Comparison of ENCODE assay signal across 12 cellular contexts in genomic region chr15:91926871-91927270, GRCh38.
DNase-seq lines count a peak whose midpoint lies in the region; ATAC-seq and TF ChIP-seq lines count a peak whose summit lies in the region.
"Had no signal": no experiment of that assay in that cellular context is flagged by ENCODE, and none has a peak within 500 bp of the region (broad histone marks: within the 10 kb centered on the region; RNA-seq: fewer than 3 reads in every experiment).

No MANE protein-coding gene starts in this region.

- H3K4me1 ChIP-seq in osteoblast (ENCODE audit: insufficient read depth, low read length) (peaks cover 16% of the 10 kb centered on the region), SJCRH30 (no peaks in the 10 kb centered on the region)

- H3K4me1 Mint-ChIP-seq in CD14-positive monocyte (peaks cover 41% of the 10 kb centered on the region), T-cell (peaks cover 50 to 78% (median 53%) of the 10 kb centered on the region in 3 donors)

- H4K20me1 ChIP-seq in osteoblast (ENCODE audit: insufficient read depth, low read length): peaks cover 6% of the 10 kb centered on the region

- intact Hi-C loops in CD14-positive monocyte (cut with micrococcal nuclease): no loop called here

- H3K9me3 Mint-ChIP-seq in CD14-positive monocyte (no peaks in the 10 kb centered on the region), T-cell (no peaks in the 10 kb centered on the region)
- H3K9me3 Mint-ChIP-seq: activated T-cell treated with anti-CD3 and anti-CD28 coated beads, Interleukin-2, amount 50 U/mL, for 24 hours; CD8-positive, alpha-beta T cell had no signal

- H3K79me2 ChIP-seq in osteoblast (ENCODE audit: insufficient read depth, low read length): peaks cover 12% of the 10 kb centered on the region

- POLR2A ChIA-PET in T-cell (lab: Charles Lee): no interaction called here

- H3K4me3 ChIP-seq in osteoblast (ENCODE audit: insufficient read depth, low read length): no peak overlapping the region
- no peak overlapping the region for H3K4me3 ChIP-seq in SJCRH30

- H3K27me3 Mint-ChIP-seq in CD14-positive monocyte (ENCODE audit: low read depth in 3 of 3) (no peaks in the 10 kb centered on the region), T-cell (no peaks in the 10 kb centered on the region)
- H3K27me3 Mint-ChIP-seq: activated T-cell treated with anti-CD3 and anti-CD28 coated beads, Interleukin-2, amount 50 U/mL, for 24 hours had no signal

- no peak overlapping the region for H2AFZ ChIP-seq in osteoblast (ENCODE audit: low read length)

- no peak overlapping the region for H3K27ac ChIP-seq in osteoblast (ENCODE audit: low read depth, low read length)
- no peak overlapping the region for H3K27ac ChIP-seq in SJCRH30
- H3K27ac ChIP-seq: VCaP had no signal

- H3K36me3 Mint-ChIP-seq in CD14-positive monocyte (peaks cover 12 to 27% of the 10 kb centered on the region in 2 donors), T-cell (peaks cover 25% of the 10 kb centered on the region)

- H3K9me3 ChIP-seq in osteoblast (ENCODE audit: low read depth, low read length): no peaks in the 10 kb centered on the region
- no peaks in the 10 kb centered on the region for H3K9me3 ChIP-seq in SJCRH30 (replicated peaks)

- TF ChIP-seq CTCF in CD14-positive monocyte (IDR thresholded peaks at IDR 0.05) (no peak), osteoblast (IDR thresholded peaks at IDR 0.05; ENCODE audit: extremely low read depth, low read depth, low read length) (no peak)

- H3K4me2 ChIP-seq in osteoblast (ENCODE audit: insufficient read depth, low read length): peak overlapping the region; percentile 46

- CTCF ChIA-PET in T-cell (lab: Charles Lee): interaction anchor here in 1 of 2 donors (0.8 kb wide), 1 partner anchor 220 kb away, joined by 3 read pairs; no protein-coding TSS in a partner anchor

- no peaks in the 10 kb centered on the region for H3K27me3 ChIP-seq in osteoblast (ENCODE audit: insufficient read depth, low read length)
- H3K27me3 ChIP-seq in SJCRH30: no peaks in the 10 kb centered on the region

- H3K27ac Mint-ChIP-seq in CD14-positive monocyte (peak overlapping the region in 4 of 7 donors; percentile 12 to 74 (median 44)), T-cell (no peak overlapping the region)
- H3K27ac Mint-ChIP-seq: activated T-cell treated with anti-CD3 and anti-CD28 coated beads, Interleukin-2, amount 50 U/mL, for 24 hours; CD8-positive, alpha-beta T cell had no signal

- H3K36me3 ChIP-seq in osteoblast (ENCODE audit: insufficient read depth, low read length) (no peaks in the 10 kb centered on the region), SJCRH30 (no peaks in the 10 kb centered on the region)

- ATAC-seq in T-cell (replicated peaks in 1 of 4): no peak
- ATAC-seq: CD8-positive, alpha-beta T cell had no signal

- DNase-seq in CD14-positive monocyte (ENCODE audit: low spot score) (no peak), NCI-H2171 (lab: John Stamatoyannopoulos, UW) (peak; percentile 80), fibroblast of gingiva (ENCODE audit: low read depth) (peak; percentile 59), osteoblast (ENCODE audit: insufficient read length, low spot score, missing footprints) (peak; percentile 34), T-cell (no peak), superior temporal gyrus (ENCODE audit: extremely low spot score) (no peak), anterior cingulate cortex (lab: John Stamatoyannopoulos, UW) (no peak), SJCRH30 (no peak)
- DNase-seq: activated T-cell treated with anti-CD3 and anti-CD28 coated beads, Interleukin-2, amount 50 U/mL, for 24 hours; CD8-positive, alpha-beta T cell; NCI-H187 treated with DMSO at 0.1 percent for 48 hours had no signal

- no peak overlapping the region for H3K4me3 Mint-ChIP-seq in CD14-positive monocyte
- H3K4me3 Mint-ChIP-seq in T-cell: no peak overlapping the region
- H3K4me3 Mint-ChIP-seq: activated T-cell treated with anti-CD3 and anti-CD28 coated beads, Interleukin-2, amount 50 U/mL, for 24 hours; CD8-positive, alpha-beta T cell had no signal

Comparison
In these comparisons a context has a peak if more than half of its experiments do, and no peak if none do; other contexts are left out.
1. DNase-seq: peak in NCI-H2171 (single experiment), fibroblast of gingiva (single experiment) and osteoblast (single experiment); none in CD14-positive monocyte (single experiment), T-cell (0 of 34), superior temporal gyrus (single experiment), anterior cingulate cortex (0 of 58) and SJCRH30 (0 of 2).
2. H3K27ac Mint-ChIP-seq: peak in CD14-positive monocyte (4 of 7); none in T-cell (0 of 2).